Comparison of ENCODE assay signal across 2 cellular contexts in genomic region chr6:3795836-3796395, GRCh38.
TF ChIP-seq lines count a peak whose summit lies in the region.

No MANE protein-coding gene starts in this region.

TF ChIP-seq in HepG2, 621 proteins besides CTCF, POLR2A, EP300 and RAD21:
- TF ChIP-seq, protein P1, sequence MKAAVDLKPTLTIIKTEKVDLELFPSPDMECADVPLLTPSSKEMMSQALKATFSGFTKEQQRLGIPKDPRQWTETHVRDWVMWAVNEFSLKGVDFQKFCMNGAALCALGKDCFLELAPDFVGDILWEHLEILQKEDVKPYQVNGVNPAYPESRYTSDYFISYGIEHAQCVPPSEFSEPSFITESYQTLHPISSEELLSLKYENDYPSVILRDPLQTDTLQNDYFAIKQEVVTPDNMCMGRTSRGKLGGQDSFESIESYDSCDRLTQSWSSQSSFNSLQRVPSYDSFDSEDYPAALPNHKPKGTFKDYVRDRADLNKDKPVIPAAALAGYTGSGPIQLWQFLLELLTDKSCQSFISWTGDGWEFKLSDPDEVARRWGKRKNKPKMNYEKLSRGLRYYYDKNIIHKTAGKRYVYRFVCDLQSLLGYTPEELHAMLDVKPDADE (CRISPR knock-in tag; IDR thresholded peaks at IDR 0.05): no peak
- TF ChIP-seq ZNF205 (CRISPR knock-in tag; IDR thresholded peaks at IDR 0.05) (no peak), GABPA (IDR thresholded peaks at IDR 0.05; ENCODE audit: low read depth, low read length) (no peak), GABPA (CRISPR knock-in tag; IDR thresholded peaks at IDR 0.05; ENCODE audit: low read depth) (no peak), RORA (CRISPR knock-in tag; IDR thresholded peaks at IDR 0.05) (no peak), ZFP36L1 (CRISPR knock-in tag; IDR thresholded peaks at IDR 0.05) (no peak), ZNF343 (CRISPR knock-in tag; IDR thresholded peaks at IDR 0.05) (no peak), YEATS2 (CRISPR knock-in tag; IDR thresholded peaks at IDR 0.05; ENCODE audit: borderline replicate concordance) (no peak)
- TF ChIP-seq, protein P2, sequence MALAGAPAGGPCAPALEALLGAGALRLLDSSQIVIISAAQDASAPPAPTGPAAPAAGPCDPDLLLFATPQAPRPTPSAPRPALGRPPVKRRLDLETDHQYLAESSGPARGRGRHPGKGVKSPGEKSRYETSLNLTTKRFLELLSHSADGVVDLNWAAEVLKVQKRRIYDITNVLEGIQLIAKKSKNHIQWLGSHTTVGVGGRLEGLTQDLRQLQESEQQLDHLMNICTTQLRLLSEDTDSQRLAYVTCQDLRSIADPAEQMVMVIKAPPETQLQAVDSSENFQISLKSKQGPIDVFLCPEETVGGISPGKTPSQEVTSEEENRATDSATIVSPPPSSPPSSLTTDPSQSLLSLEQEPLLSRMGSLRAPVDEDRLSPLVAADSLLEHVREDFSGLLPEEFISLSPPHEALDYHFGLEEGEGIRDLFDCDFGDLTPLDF (CRISPR knock-in tag; IDR thresholded peaks at IDR 0.05): no peak
- TF ChIP-seq, protein P3, sequence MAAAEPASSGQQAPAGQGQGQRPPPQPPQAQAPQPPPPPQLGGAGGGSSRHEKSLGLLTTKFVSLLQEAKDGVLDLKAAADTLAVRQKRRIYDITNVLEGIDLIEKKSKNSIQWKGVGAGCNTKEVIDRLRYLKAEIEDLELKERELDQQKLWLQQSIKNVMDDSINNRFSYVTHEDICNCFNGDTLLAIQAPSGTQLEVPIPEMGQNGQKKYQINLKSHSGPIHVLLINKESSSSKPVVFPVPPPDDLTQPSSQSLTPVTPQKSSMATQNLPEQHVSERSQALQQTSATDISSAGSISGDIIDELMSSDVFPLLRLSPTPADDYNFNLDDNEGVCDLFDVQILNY (CRISPR knock-in tag; conservative IDR thresholded peaks at IDR 0.05): no peak

TF ChIP-seq in SK-N-SH, 30 proteins besides CTCF, POLR2A, EP300 and RAD21:
- TF ChIP-seq RFX5 (IDR thresholded peaks at IDR 0.05; ENCODE audit: low read length) (no peak), RCOR1 (IDR thresholded peaks at IDR 0.05; ENCODE audit: low read length) (no peak), PBX3 (IDR thresholded peaks at IDR 0.05) (no peak), GATA2 (CRISPR knock-in tag; IDR thresholded peaks at IDR 0.05) (no peak), SMC3 (IDR thresholded peaks at IDR 0.05; ENCODE audit: low read depth, low read length) (no peak), MAX (IDR thresholded peaks at IDR 0.05; ENCODE audit: low read depth) (no peak), SIN3A (IDR thresholded peaks at IDR 0.05; ENCODE audit: borderline replicate concordance, low read depth, low read length) (no peak), MXI1 (IDR thresholded peaks at IDR 0.05; ENCODE audit: low read depth, low read length) (no peak), FOSL2 (IDR thresholded peaks at IDR 0.05; ENCODE audit: borderline replicate concordance, low read depth) (no peak), JUND (IDR thresholded peaks at IDR 0.05) (no peak), EZH2phosphoT487 (IDR thresholded peaks at IDR 0.05; ENCODE audit: borderline replicate concordance, low read depth) (no peak), REST (IDR thresholded peaks at IDR 0.05; ENCODE audit: low read depth, low read length) (no peak), TCF12 (IDR thresholded peaks at IDR 0.05) (no peak), MEF2A (IDR thresholded peaks at IDR 0.05; ENCODE audit: borderline replicate concordance, low read depth) (no peak), RXRA (IDR thresholded peaks at IDR 0.05; ENCODE audit: borderline replicate concordance, low read depth) (no peak)
- TF ChIP-seq, protein P4, sequence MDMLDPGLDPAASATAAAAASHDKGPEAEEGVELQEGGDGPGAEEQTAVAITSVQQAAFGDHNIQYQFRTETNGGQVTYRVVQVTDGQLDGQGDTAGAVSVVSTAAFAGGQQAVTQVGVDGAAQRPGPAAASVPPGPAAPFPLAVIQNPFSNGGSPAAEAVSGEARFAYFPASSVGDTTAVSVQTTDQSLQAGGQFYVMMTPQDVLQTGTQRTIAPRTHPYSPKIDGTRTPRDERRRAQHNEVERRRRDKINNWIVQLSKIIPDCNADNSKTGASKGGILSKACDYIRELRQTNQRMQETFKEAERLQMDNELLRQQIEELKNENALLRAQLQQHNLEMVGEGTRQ (IDR thresholded peaks at IDR 0.05; ENCODE audit: borderline replicate concordance, low read depth, low read length): no peak
